Comparison of ENCODE assay signal across 14 cellular contexts in genomic region chr10:43194861-43195260, GRCh38.
"Had no signal": no experiment of that assay in that cellular context is flagged by ENCODE, and none has a peak within 500 bp of the region (broad histone marks: within the 10 kb centered on the region; RNA-seq: fewer than 3 reads in every experiment).

No MANE protein-coding gene starts in this region.

- H3K4me1 Mint-ChIP-seq: activated T-helper 17 cell treated with anti-CD3 and anti-CD28 coated beads, Interleukin-2, amount 50 U/mL, for 72 hours had no signal

- H3K27ac ChIP-seq: ascending aorta, breast epithelium, thyroid gland had no signal

- H3K4me3 ChIP-seq: ascending aorta, breast epithelium, dorsolateral prefrontal cortex, thyroid gland had no signal

- H3K27me3 Mint-ChIP-seq: activated T-helper 17 cell treated with anti-CD3 and anti-CD28 coated beads, Interleukin-2, amount 50 U/mL, for 72 hours had no signal

- H3K4me3 Mint-ChIP-seq: activated T-helper 17 cell treated with anti-CD3 and anti-CD28 coated beads, Interleukin-2, amount 50 U/mL, for 72 hours; nephron progenitor cell; T-helper 2 cell treated with Interferon-gamma antibody and Interleukin-4, amounts not matched to agents 5 μg/mL and 100 μg/mL, for 36 hours had no signal

- DNase-seq: activated CD4-positive, alpha-beta T cell treated with anti-CD3 and anti-CD28 coated beads, Interleukin-2, amount 50 U/mL, for 4 hours; activated naive CD4-positive, alpha-beta T cell treated with Interleukin-2 at 50 U/mL for 16 hours; erythroblast; kidney glomerular epithelial cell; nephron progenitor cell; occipital lobe; thyroid gland had no signal

- H3K4me1 ChIP-seq: ascending aorta, breast epithelium, thyroid gland had no signal

- H3K36me3 ChIP-seq: ascending aorta, breast epithelium, thyroid gland had no signal

- H3K27me3 ChIP-seq: ascending aorta, breast epithelium, dorsolateral prefrontal cortex, thyroid gland had no signal

- H3K9me3 ChIP-seq: ascending aorta, breast epithelium, thyroid gland had no signal

- ATAC-seq: activated CD4-positive, CD25-positive, alpha-beta regulatory T cell treated with anti-CD3 and anti-CD28 coated beads, Interleukin-2, amount 50 U/mL, for 24 hours; activated T-helper 17 cell treated with anti-CD3 and anti-CD28 coated beads, Interleukin-2, amount 50 U/mL, for 72 hours; sciatic nerve had no signal

- H3K27ac Mint-ChIP-seq: nephron progenitor cell; T-helper 2 cell treated with Interferon-gamma antibody and Interleukin-4, amounts not matched to agents 5 μg/mL and 100 μg/mL, for 36 hours had no signal

- H3K9me3 Mint-ChIP-seq: activated T-helper 17 cell treated with anti-CD3 and anti-CD28 coated beads, Interleukin-2, amount 50 U/mL, for 72 hours; nephron progenitor cell; T-helper 2 cell treated with Interferon-gamma antibody and Interleukin-4, amounts not matched to agents 5 μg/mL and 100 μg/mL, for 36 hours had no signal
